In the genomic region with DNA sequence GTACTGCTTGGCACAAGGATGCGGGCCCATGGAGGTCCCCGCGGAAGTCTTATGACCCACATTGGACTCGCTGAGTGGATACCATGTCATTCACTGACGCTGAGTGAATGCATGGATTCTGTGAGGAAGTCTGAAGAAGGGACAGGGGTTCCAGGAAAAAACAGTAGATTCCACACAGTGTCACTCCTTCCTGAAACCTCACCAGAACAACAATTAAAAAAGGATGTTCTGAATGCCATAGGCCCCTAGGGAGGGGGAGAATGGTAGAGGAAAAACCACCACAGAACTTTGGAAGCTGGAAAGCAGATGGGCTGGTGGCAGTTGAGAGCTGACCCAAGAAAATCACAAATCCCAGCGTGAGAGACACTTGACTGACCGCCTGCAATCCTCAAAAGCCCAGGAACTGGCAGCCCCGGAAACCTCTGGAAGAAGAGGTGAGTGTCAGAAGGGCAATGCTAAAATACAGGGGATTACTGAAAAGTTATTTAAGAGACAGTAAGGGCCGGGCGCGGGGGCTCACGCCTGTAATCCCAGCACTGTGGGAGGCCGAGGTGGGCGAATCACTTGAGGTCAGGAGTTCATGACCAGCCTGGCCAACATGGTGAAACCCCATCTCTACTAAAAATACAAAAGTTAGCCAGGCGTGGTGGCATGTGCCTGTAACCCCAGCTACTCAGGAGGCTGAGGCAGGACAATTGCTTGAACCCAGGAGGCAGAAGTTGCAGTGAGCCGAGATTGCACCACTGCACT, we compare ENCODE assay signal across 8 cellular contexts. TPM values are rescaled to one million over a fixed set of nuclear protein-coding genes. Genes with fewer than 3 reads are reported as not detected.
DNase-seq lines count a peak whose midpoint lies in the region; ATAC-seq and TF ChIP-seq lines count a peak whose summit lies in the region.
"Not testable (repeated sequence)": the region's sequence is repeated elsewhere in the genome, so short reads cannot be mapped to it uniquely, and the experiment has no call there.

No MANE protein-coding gene starts in this region.

- H3K9me3 Mint-ChIP-seq in IgD-negative memory B cell; MCF 10A (ENCODE audit: unreplicated experiment); memory B cell: not testable (repeated sequence)

- H3K4me3 ChIP-seq in AG10803 (ENCODE audit: low read length); osteoblast (ENCODE audit: insufficient read depth, low read length): not testable (repeated sequence)

- CTCF ChIA-PET in MCF 10A (lab: Yijun Ruan, JAX): interaction anchor here (0.6 to 5.6 kb wide), 3 partner anchors 8 to 1681 kb away, joined by 3 to 53 read pairs (median 15); no protein-coding TSS in a partner anchor

- H3K9me3 ChIP-seq in osteoblast (ENCODE audit: low read depth, low read length): not testable (repeated sequence)

- H3K27ac ChIP-seq in VCaP (peak overlapping the region; percentile 96; the same call in 1 of the 2 replicates), epithelial cell of prostate (peak overlapping the region; percentile 70), osteoblast (ENCODE audit: low read depth, low read length) (peak overlapping the region; percentile 92), substantia nigra (ENCODE audit: low read depth, low read length, poor library complexity, severe bottlenecking) (peak overlapping the region; percentile 93)

- BruUV-seq in MCF 10A (replicated peaks; lab: Mats Ljungman, UMichigan): not testable (repeated sequence)

- peaks cover 79% of the 10 kb centered on the region for H3K79me2 ChIP-seq in osteoblast (ENCODE audit: insufficient read depth, low read length)

- H3K4me1 Mint-ChIP-seq in IgD-negative memory B cell: peaks cover 43 to 76% (median 71%) of the 10 kb centered on the region in 3 donors
- H3K4me1 Mint-ChIP-seq in MCF 10A (ENCODE audit: insufficient read depth, unreplicated experiment): peaks cover 50% of the 10 kb centered on the region
- H3K4me1 Mint-ChIP-seq in memory B cell: peaks cover 68% of the 10 kb centered on the region

- POLR2A ChIA-PET in MCF 10A (lab: Yijun Ruan, JAX): interaction anchor here (2.0 to 11.2 kb wide), 2 partner anchors 10 to 12 kb away, joined by 5 to 254 read pairs; no protein-coding TSS in a partner anchor

- not testable (repeated sequence) for ATAC-seq in memory B cell (ENCODE audit: low read depth)

- not testable (repeated sequence) for H2AFZ ChIP-seq in osteoblast (ENCODE audit: low read length)

- not testable (repeated sequence) for H3K27me3 Mint-ChIP-seq in IgD-negative memory B cell; MCF 10A (ENCODE audit: insufficient read depth, unreplicated experiment); memory B cell

- peak; percentile 75 for DNase-seq in AG10803 (ENCODE audit: low read depth)
- not testable (repeated sequence) for DNase-seq in MCF 10A (ENCODE audit: unreplicated experiment); epithelial cell of prostate (ENCODE audit: low read depth, low spot score); memory B cell (ENCODE audit: low spot score in 2 of 2)
- DNase-seq in osteoblast (ENCODE audit: insufficient read length, low spot score, missing footprints): peak; percentile 75
- peak in 1 of 49 donors; percentile 31 for DNase-seq in substantia nigra (lab: John Stamatoyannopoulos, UW)

- H3K4me2 ChIP-seq in osteoblast (ENCODE audit: insufficient read depth, low read length): peak overlapping the region; percentile 46

- H3K4me3 Mint-ChIP-seq in IgD-negative memory B cell (peak overlapping the region in 3 of 4 donors; percentile 63 to 82 (median 77)), memory B cell (peak overlapping the region; percentile 21)
- not testable (repeated sequence) for H3K4me3 Mint-ChIP-seq in MCF 10A (ENCODE audit: unreplicated experiment)

- not testable (repeated sequence) for H4K20me1 ChIP-seq in osteoblast (ENCODE audit: insufficient read depth, low read length)

- H3K36me3 ChIP-seq in osteoblast (ENCODE audit: insufficient read depth, low read length): not testable (repeated sequence)

- not testable (repeated sequence) for TF ChIP-seq CTCF in AG10803 (conservative IDR thresholded peaks at IDR 0.05; ENCODE audit: low read length); VCaP (conservative IDR thresholded peaks at IDR 0.05); MCF 10A (IDR thresholded peaks at IDR 0.05; ENCODE audit: unreplicated experiment); osteoblast (IDR thresholded peaks at IDR 0.05; ENCODE audit: extremely low read depth, low read depth, low read length)

- not testable (repeated sequence) for H3K36me3 Mint-ChIP-seq in IgD-negative memory B cell; MCF 10A (ENCODE audit: insufficient read depth, unreplicated experiment); memory B cell

- H3K27me3 ChIP-seq in osteoblast (ENCODE audit: insufficient read depth, low read length): not testable (repeated sequence)

- intact Hi-C loops in MCF 10A (cut with micrococcal nuclease): not testable (repeated sequence)

- peaks cover 44% of the 10 kb centered on the region for H3K4me1 ChIP-seq in osteoblast (ENCODE audit: insufficient read depth, low read length)

- H3K27ac Mint-ChIP-seq in IgD-negative memory B cell: peak overlapping the region in 2 of 3 donors; percentile 84 to 87
- peak overlapping the region; percentile 80 for H3K27ac Mint-ChIP-seq in MCF 10A (ENCODE audit: low read depth, unreplicated experiment)
- H3K27ac Mint-ChIP-seq in memory B cell: not testable (repeated sequence)

RNA-seq across cellular contexts. Expression of a gene that starts 6.3 kb away (rescaled TPM):
- polyA plus RNA-seq in IgD-negative memory B cell: 6.1 TPM
- 56.1 and 75.8 TPM in 2 replicates for total RNA-seq in MCF 10A (2022)
- 10.6 and 11.6 TPM in 2 replicates for total RNA-seq in osteoblast
